In genomic region chr16:46883690-46884512, GRCh38 we compare ENCODE assay signal across 8 cellular contexts. TPM values are rescaled to one million over a fixed set of nuclear protein-coding genes. Genes with fewer than 3 reads are reported as not detected.
DNase-seq lines count a peak whose midpoint lies in the region; ATAC-seq and TF ChIP-seq lines count a peak whose summit lies in the region.

TSS of gene GPT2 (plus strand) at chr16:46884362. CDS start at chr16:46884716, 354 bp downstream.

- no peak for TF ChIP-seq CTCF in liver (IDR thresholded peaks at IDR 0.05; ENCODE audit: low read depth, low read length, missing input control)

- ATAC-seq in GM19351 (IDR thresholded peaks at IDR 0.05; ENCODE audit: unreplicated experiment) (peak; percentile 96), HG03520 (IDR thresholded peaks at IDR 0.05; ENCODE audit: unreplicated experiment) (peak; percentile 95)

- H3K4me1 ChIP-seq in liver (ENCODE audit: control insufficient read depth in 4 of 4, insufficient read depth in 4 of 4, low read length in 3 of 4) = peaks cover 1 to 50% (median 26%) of the 10 kb centered on the region in 4 donors

- H3K9me3 ChIP-seq in liver (ENCODE audit: control insufficient read depth in 4 of 4, low read length in 3 of 4) = no peaks in the 10 kb centered on the region

- under 1% methylated on average over 75 of the region's 75 CpGs for WGBS in liver

- TF ChIP-seq RAD21 in liver (IDR thresholded peaks at IDR 0.05) = peak; percentile 11 to 41

- peak within 1 kb of the TSS; percentile 65 to 89 (median 82) for H3K4me3 ChIP-seq in liver (ENCODE audit: low read depth in 1 of 3, low read length in 3 of 3)

- H3K27ac ChIP-seq in liver (ENCODE audit: low read depth in 1 of 2, low read length in 2 of 2) = peak within 1 kb of the TSS; percentile 94 to 97

- H3K27me3 ChIP-seq in liver (ENCODE audit: control insufficient read depth in 4 of 4, insufficient read depth in 4 of 4, low read length in 3 of 4) = no peaks in the 10 kb centered on the region

- DNase-seq in CD1c-positive myeloid dendritic cell (ENCODE audit: extremely low spot score) (peak; percentile 93), NCI-H69 (lab: John Stamatoyannopoulos, UW) (peak; percentile 96), dermis microvascular lymphatic vessel endothelial cell (ENCODE audit: low read depth in 2 of 2) (peak; percentile 90 to 98)
- peak; percentile 88 to 92 for DNase-seq in activated CD4-positive, alpha-beta T cell treated with anti-CD3 and anti-CD28 coated beads, Interleukin-2, amount 50 U/mL, for 48 hours
- DNase-seq in stimulated activated CD4-positive, alpha-beta T cell treated with anti-CD3 and anti-CD28 coated beads, Interleukin-4, amount 100 ng/mL, for 1 hour = peak; percentile 81

- peaks cover 0 to 4% (median 0%) of the 10 kb centered on the region in 4 donors for H3K36me3 ChIP-seq in liver (ENCODE audit: control insufficient read depth in 4 of 4, insufficient read depth in 3 of 4, low read depth in 1 of 4, low read length in 3 of 4)

- H3K9ac ChIP-seq in liver (ENCODE audit: low read depth in 1 of 2, low read length in 2 of 2) = peak within 1 kb of the TSS; percentile 91 to 99

TF ChIP-seq in liver, 16 proteins besides CTCF, POLR2A, EP300 and RAD21:
- TF ChIP-seq EGR1 (IDR thresholded peaks at IDR 0.05; ENCODE audit: low read depth in 2 of 2) = peak; percentile 32 to 81
- peak; percentile 60 to 67 for TF ChIP-seq HNF4A (conservative IDR thresholded peaks at IDR 0.05)
- peak; percentile 73 to 76 for TF ChIP-seq RXRA (IDR thresholded peaks at IDR 0.05)
- no peak for TF ChIP-seq HNF4G (IDR thresholded peaks at IDR 0.05)
- TF ChIP-seq TAF1 (conservative IDR thresholded peaks at IDR 0.05) = peak; percentile 58
- TF ChIP-seq GABPA (IDR thresholded peaks at IDR 0.05 in 1 of 2, conservative IDR thresholded peaks at IDR 0.05 in 1 of 2) = no peak
- peak; percentile 93 for TF ChIP-seq ATF3 (IDR thresholded peaks at IDR 0.05)
- peak; percentile 87 for TF ChIP-seq REST (IDR thresholded peaks at IDR 0.05)
- TF ChIP-seq FOXA2 (IDR thresholded peaks at IDR 0.05) = no peak
- TF ChIP-seq FOXA1 (IDR thresholded peaks at IDR 0.05) = no peak
- TF ChIP-seq NR2F2 (IDR thresholded peaks at IDR 0.05) = no peak
- peak; percentile 63 for TF ChIP-seq ZBTB33 (IDR thresholded peaks at IDR 0.05)
- peak; percentile 86 for TF ChIP-seq SP1 (IDR thresholded peaks at IDR 0.05)
- peak; percentile 84 for TF ChIP-seq YY1 (IDR thresholded peaks at IDR 0.05)
- peak; percentile 20 to 48 for TF ChIP-seq JUND (IDR thresholded peaks at IDR 0.05)
- TF ChIP-seq MAX (IDR thresholded peaks at IDR 0.05) = peak; percentile 80

RNA-seq across cellular contexts. Expression of gene GPT2, which starts in this region (rescaled TPM):
- total RNA-seq in dermis microvascular lymphatic vessel endothelial cell (5.1 and 5.3 TPM in 2 replicates), liver (10 to 100 TPM in 1 of 2 donors, 1 to 10 TPM in 1; 6.8 to 54.3 TPM)
- polyA plus RNA-seq in liver = 10 to 100 TPM; 39.8 to 78.3 TPM

Comparison
In these comparisons a context has a peak if more than half of its experiments do, and no peak if none do; other contexts are left out.
1. Peak in every context shown above with its lines: DNase-seq, ATAC-seq, H3K4me3 ChIP-seq and H3K27ac ChIP-seq.